10 cellular contexts compared by ENCODE assay signal in the genomic region with DNA sequence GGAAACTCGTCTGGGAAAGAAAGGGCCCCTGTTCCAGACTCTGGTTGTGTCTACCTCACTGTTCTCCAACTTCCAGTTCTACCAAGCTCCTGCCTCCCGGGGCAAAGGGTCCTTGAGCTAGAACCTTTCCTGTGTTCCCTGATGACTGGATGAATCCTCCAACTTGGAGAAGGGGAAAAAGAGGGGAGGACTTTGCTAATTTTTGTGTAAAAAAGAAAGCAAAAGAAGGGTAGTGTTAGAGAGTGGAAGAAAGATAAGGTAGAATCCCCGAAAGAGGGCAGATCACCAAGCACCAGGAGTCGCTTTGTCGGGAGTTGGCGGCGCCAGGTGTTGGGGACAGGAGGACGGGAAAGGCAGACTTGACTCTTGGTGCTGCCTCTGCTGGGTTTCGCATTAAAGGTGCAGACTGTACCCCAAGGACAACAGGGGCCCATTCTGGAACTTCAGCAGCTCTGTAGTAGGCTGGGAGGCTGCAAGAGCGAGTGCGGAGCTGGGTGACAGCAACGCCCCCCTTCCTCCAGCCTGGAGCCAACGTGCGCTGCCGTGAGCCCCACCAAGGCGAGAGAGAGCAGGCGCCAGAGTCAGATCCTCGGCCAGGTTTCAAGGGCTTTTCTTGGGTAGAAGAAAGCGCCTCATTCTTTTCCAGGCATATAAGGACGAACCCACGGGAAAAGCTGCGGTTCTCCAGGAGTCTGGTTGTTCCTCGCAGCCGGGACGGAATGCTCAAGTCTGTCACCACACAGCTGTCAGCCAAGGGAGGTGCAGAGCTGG. TPM values are rescaled to one million over a fixed set of nuclear protein-coding genes. Genes with fewer than 3 reads are reported as not detected.
DNase-seq lines count a peak whose midpoint lies in the region; ATAC-seq and TF ChIP-seq lines count a peak whose summit lies in the region.
"Had no signal": no experiment of that assay in that cellular context is flagged by ENCODE, and none has a peak within 500 bp of the region (broad histone marks: within the 10 kb centered on the region; RNA-seq: fewer than 3 reads in every experiment).

No MANE protein-coding gene starts in this region.

- TF ChIP-seq POLR2A in uterus (IDR thresholded peaks at IDR 0.05): no peak

- H3K9me3 ChIP-seq in cardiac muscle cell (ENCODE audit: low read depth) (no peaks in the 10 kb centered on the region), endocrine pancreas (ENCODE audit: control insufficient read depth, low read length) (no peaks in the 10 kb centered on the region), muscle layer of colon (ENCODE audit: low read length) (no peaks in the 10 kb centered on the region), uterus (no peaks in the 10 kb centered on the region)
- H3K9me3 ChIP-seq: neutrophil had no signal

- H3K9ac ChIP-seq in endocrine pancreas (ENCODE audit: control insufficient read depth, insufficient read depth, low read length): no peak overlapping the region
- no peak overlapping the region for H3K9ac ChIP-seq in muscle layer of colon (ENCODE audit: low read length)

- TF ChIP-seq CTCF in cardiac muscle cell (IDR thresholded peaks at IDR 0.05; ENCODE audit: low read depth, low read length): no peak
- TF ChIP-seq CTCF in uterus (IDR thresholded peaks at IDR 0.05): no peak

- H3K27ac ChIP-seq in cardiac muscle cell (no peak overlapping the region), muscle layer of colon (ENCODE audit: low read depth, low read length) (no peak overlapping the region), uterus (no peak overlapping the region)
- H3K27ac ChIP-seq: neutrophil had no signal

- H3K27me3 ChIP-seq in cardiac muscle cell: peaks cover 9% of the 10 kb centered on the region
- peaks cover 7% of the 10 kb centered on the region for H3K27me3 ChIP-seq in endocrine pancreas (ENCODE audit: control insufficient read depth, insufficient read depth, low read length)
- H3K27me3 ChIP-seq in muscle layer of colon (ENCODE audit: control insufficient read depth in 1 of 2, insufficient read depth in 2 of 2, low read length in 2 of 2): peaks cover 0 to 14% of the 10 kb centered on the region in 2 donors
- H3K27me3 ChIP-seq in uterus: no peaks in the 10 kb centered on the region

- H3K4me3 ChIP-seq in cardiac muscle cell (peak overlapping the region; percentile 83), endocrine pancreas (ENCODE audit: control insufficient read depth, insufficient read depth, low read length) (peak overlapping the region; percentile 24), muscle layer of colon (ENCODE audit: low read depth in 1 of 2, low read length in 2 of 2) (peak overlapping the region; percentile 33 to 67), uterus (peak overlapping the region; percentile 31 to 40)

- intact Hi-C loops in Right ventricle myocardium superior (cut with DNase I) (no loop called here), uterus (cut with DNase I; ENCODE audit: low total_unique reads) (no loop called here)

- H3K36me3 ChIP-seq in cardiac muscle cell (no peaks in the 10 kb centered on the region), endocrine pancreas (ENCODE audit: control insufficient read depth, insufficient read depth, low read length) (no peaks in the 10 kb centered on the region), muscle layer of colon (ENCODE audit: insufficient read depth, low read length) (no peaks in the 10 kb centered on the region), uterus (no peaks in the 10 kb centered on the region)
- H3K36me3 ChIP-seq: neutrophil had no signal

- ATAC-seq in Right ventricle myocardium superior (ENCODE audit: poor library complexity): no peak
- no peak for ATAC-seq in GM21423 (IDR thresholded peaks at IDR 0.05; ENCODE audit: unreplicated experiment)

- DNase-seq in cardiac muscle cell (ENCODE audit: low read depth in 1 of 2, low spot score in 1 of 2): peak; percentile 5 to 35
- no peak for DNase-seq in Right ventricle myocardium superior
- DNase-seq in uterus: no peak
- no peak for DNase-seq in HT-29 (ENCODE audit: low spot score)
- no peak for DNase-seq in DMS153 treated with DMSO at 0.1 percent for 48 hours (lab: John Stamatoyannopoulos, UW; ENCODE audit: unreplicated experiment)
- DNase-seq: effector CD8-positive, alpha-beta T cell had no signal

- H3K4me1 ChIP-seq in cardiac muscle cell (ENCODE audit: low read depth) (peaks cover 11% of the 10 kb centered on the region), endocrine pancreas (ENCODE audit: control insufficient read depth, insufficient read depth, low read length) (no peaks in the 10 kb centered on the region), muscle layer of colon (ENCODE audit: insufficient read depth, low read length) (no peaks in the 10 kb centered on the region), uterus (peaks cover 0 to 8% of the 10 kb centered on the region in 2 donors)

RNA-seq across cellular contexts. Expression of a gene that starts 1.7 kb away (rescaled TPM):
- total RNA-seq in cardiac muscle cell (8.1 and 13.9 TPM in 2 replicates), Right ventricle myocardium superior (5.2 TPM), uterus (1 to 10 TPM in 3 of 4 donors, under 1 TPM in 1; 0.26 to 9.5 (median 1.4) TPM)
- 13.2 and 25.2 TPM in 2 replicates for polyA plus RNA-seq in cardiac muscle cell
- total RNA-seq in HT-29 (2014; rRNA removed; shearing (Covaris generic)): not detected in 2 replicates

Comparison
In these comparisons a context has a peak if more than half of its experiments do, and no peak if none do; other contexts are left out.
1. DNase-seq: peak in cardiac muscle cell (2 of 2); none in Right ventricle myocardium superior (single experiment), uterus (0 of 2), HT-29 (single experiment) and DMS153 treated with DMSO at 0.1 percent for 48 hours (single experiment).
2. H3K4me3 ChIP-seq: peak in every context shown above with its lines; median percentile 83 in cardiac muscle cell; 50 in muscle layer of colon; 36 in uterus; 24 in endocrine pancreas.